In genomic region chr1:244049969-244050834, GRCh38 we compare ENCODE assay signal across 8 cellular contexts. TPM values are rescaled to one million over a fixed set of nuclear protein-coding genes. Genes with fewer than 3 reads are reported as not detected.
DNase-seq lines count a peak whose midpoint lies in the region; ATAC-seq lines count a peak whose summit lies in the region.

No MANE protein-coding gene starts in this region.

- peaks cover 32% of the 10 kb centered on the region for H3K4me1 Mint-ChIP-seq in activated naive CD8-positive, alpha-beta T cell treated with anti-CD3 and anti-CD28 coated beads, Interleukin-2, amount 10 ng/mL, durations not matched to agents 7 days and 5 days
- H3K4me1 Mint-ChIP-seq in stimulated activated naive CD8-positive, alpha-beta T cell treated with anti-CD3 and anti-CD28 coated beads, Interleukin-15, amount 100 ng/mL, for 72 hours = peaks cover 18% of the 10 kb centered on the region

- peak overlapping the region; percentile 93 for H3K27ac Mint-ChIP-seq in activated naive CD8-positive, alpha-beta T cell treated with anti-CD3 and anti-CD28 coated beads, Interleukin-2, amount 10 ng/mL, durations not matched to agents 7 days and 5 days
- H3K27ac Mint-ChIP-seq in stimulated activated naive CD8-positive, alpha-beta T cell treated with anti-CD3 and anti-CD28 coated beads, Interleukin-15, amount 100 ng/mL, for 72 hours = peak overlapping the region; percentile 90 to 95

- no peak overlapping the region for H3K27ac ChIP-seq in iPS-20b (ENCODE audit: low read length)

- H3K4me3 Mint-ChIP-seq in activated naive CD8-positive, alpha-beta T cell treated with anti-CD3 and anti-CD28 coated beads, Interleukin-2, amount 10 ng/mL, durations not matched to agents 7 days and 5 days = peak overlapping the region; percentile 94
- H3K4me3 Mint-ChIP-seq in stimulated activated naive CD8-positive, alpha-beta T cell treated with anti-CD3 and anti-CD28 coated beads, Interleukin-15, amount 100 ng/mL, for 72 hours = peak overlapping the region in 1 of 2 donors; percentile 99

- H3K27me3 ChIP-seq in iPS-20b (ENCODE audit: insufficient read depth, low read length) = peaks cover 32% of the 10 kb centered on the region; the same call in 1 of the 2 replicates

- peak overlapping the region; percentile 82; the same call in 1 of the 2 replicates for H3K9ac ChIP-seq in iPS-20b (ENCODE audit: low read depth, low read length)

- H3K4me3 ChIP-seq in iPS-20b (ENCODE audit: low read length) = peak overlapping the region; percentile 92

- POLR2A ChIA-PET in activated naive CD8-positive, alpha-beta T cell treated with anti-CD3 and anti-CD28 coated beads, Interleukin-2, amount 10 ng/mL, durations not matched to agents 7 days and 5 days (lab: Charles Lee) = no interaction called here

- DNase-seq in CD1c-positive myeloid dendritic cell (ENCODE audit: extremely low spot score) (peak; percentile 35), HuH-7.5 (ENCODE audit: low spot score) (peak; percentile 35), kidney glomerular epithelial cell (lab: John Stamatoyannopoulos, UW) (no peak), epidermal melanocyte (ENCODE audit: insufficient read length, low spot score) (no peak)
- DNase-seq in activated naive CD8-positive, alpha-beta T cell treated with anti-CD3 and anti-CD28 coated beads, Interleukin-2, amount 10 ng/mL, durations not matched to agents 7 days and 5 days = peak; percentile 36
- peak in 1 of 2 donors; percentile 17 for DNase-seq in stimulated activated naive CD8-positive, alpha-beta T cell treated with anti-CD3 and anti-CD28 coated beads, Interleukin-15, amount 100 ng/mL, for 72 hours

- peaks cover 2% of the 10 kb centered on the region for H3K36me3 Mint-ChIP-seq in activated naive CD8-positive, alpha-beta T cell treated with anti-CD3 and anti-CD28 coated beads, Interleukin-2, amount 10 ng/mL, durations not matched to agents 7 days and 5 days

- H3K4me1 ChIP-seq in iPS-20b (ENCODE audit: insufficient read depth, low read length) = peaks cover 30% of the 10 kb centered on the region

- ATAC-seq in activated naive CD8-positive, alpha-beta T cell treated with anti-CD3 and anti-CD28 coated beads, Interleukin-2, amount 10 ng/mL, durations not matched to agents 7 days and 5 days (ENCODE audit: low read depth) = no peak
- ATAC-seq in stimulated activated naive CD8-positive, alpha-beta T cell treated with anti-CD3 and anti-CD28 coated beads, Interleukin-15, amount 100 ng/mL, for 72 hours = no peak
- no peak for ATAC-seq in HG02870 (IDR thresholded peaks at IDR 0.05; ENCODE audit: unreplicated experiment)

- H3K9me3 ChIP-seq in iPS-20b (ENCODE audit: insufficient read depth, low read depth, low read length) = no peaks in the 10 kb centered on the region

- H3K36me3 ChIP-seq in iPS-20b (ENCODE audit: insufficient read depth, low read depth, low read length) = peaks cover 17% of the 10 kb centered on the region

- H3K9me3 Mint-ChIP-seq in activated naive CD8-positive, alpha-beta T cell treated with anti-CD3 and anti-CD28 coated beads, Interleukin-2, amount 10 ng/mL, durations not matched to agents 7 days and 5 days = no peaks in the 10 kb centered on the region
- no peaks in the 10 kb centered on the region for H3K9me3 Mint-ChIP-seq in stimulated activated naive CD8-positive, alpha-beta T cell treated with anti-CD3 and anti-CD28 coated beads, Interleukin-15, amount 100 ng/mL, for 72 hours

- no peaks in the 10 kb centered on the region for H3K27me3 Mint-ChIP-seq in activated naive CD8-positive, alpha-beta T cell treated with anti-CD3 and anti-CD28 coated beads, Interleukin-2, amount 10 ng/mL, durations not matched to agents 7 days and 5 days
- H3K27me3 Mint-ChIP-seq in stimulated activated naive CD8-positive, alpha-beta T cell treated with anti-CD3 and anti-CD28 coated beads, Interleukin-15, amount 100 ng/mL, for 72 hours = no peaks in the 10 kb centered on the region

RNA-seq across cellular contexts. Expression of gene ZBTB18, which starts 0.9 kb away (rescaled TPM):
- total RNA-seq in activated naive CD8-positive, alpha-beta T cell treated with anti-CD3 and anti-CD28 coated beads, Interleukin-2, amount 10 ng/mL, durations not matched to agents 7 days and 5 days = 10 to 100 TPM; 24.7 to 26.5 TPM

Comparison
In these comparisons a context has a peak if more than half of its experiments do, and no peak if none do; other contexts are left out.
1. DNase-seq: peak in CD1c-positive myeloid dendritic cell (single experiment), HuH-7.5 (single experiment) and activated naive CD8-positive, alpha-beta T cell treated with anti-CD3 and anti-CD28 coated beads, Interleukin-2, amount 10 ng/mL, durations not matched to agents 7 days and 5 days (single experiment); none in kidney glomerular epithelial cell (single experiment) and epidermal melanocyte (single experiment).